ENCODE assay signal across 12 cellular contexts in genomic region chr11:3109434-3109833, GRCh38. TPM values are rescaled to one million over a fixed set of nuclear protein-coding genes. Genes with fewer than 3 reads are reported as not detected.
"Had no signal": no experiment of that assay in that cellular context is flagged by ENCODE, and none has a peak within 500 bp of the region (broad histone marks: within the 10 kb centered on the region; RNA-seq: fewer than 3 reads in every experiment).

No MANE protein-coding gene starts in this region.

- H3K4me3 ChIP-seq: ascending aorta, breast epithelium had no signal

- H3K27me3 ChIP-seq: ascending aorta, breast epithelium had no signal

- H3K4me1 Mint-ChIP-seq: activated B cell treated with CpG ODN at 0.5 μM for 24 hours; activated CD4-positive, alpha-beta T cell treated with anti-CD3 and anti-CD28 coated beads, Interleukin-2, amount 10 ng/mL, durations not matched to agents 7 days and 5 days; naive B cell; T-helper 17 cell had no signal

- H3K4me3 Mint-ChIP-seq: activated B cell treated with CpG ODN at 0.5 μM for 24 hours; activated CD4-positive, alpha-beta T cell treated with anti-CD3 and anti-CD28 coated beads, Interleukin-2, amount 10 ng/mL, durations not matched to agents 7 days and 5 days; activated naive CD8-positive, alpha-beta T cell treated with anti-CD3 and anti-CD28 coated beads, Interleukin-2, amount 50 U/mL, for 24 hours; activated T-cell treated with anti-CD3 and anti-CD28 coated beads, Interleukin-2, amount 50 U/mL, for 72 hours; T-helper 17 cell had no signal

- H3K27me3 Mint-ChIP-seq: activated CD4-positive, alpha-beta T cell treated with anti-CD3 and anti-CD28 coated beads, Interleukin-2, amount 10 ng/mL, durations not matched to agents 7 days and 5 days; activated naive CD8-positive, alpha-beta T cell treated with anti-CD3 and anti-CD28 coated beads, Interleukin-2, amount 50 U/mL, for 24 hours; effector memory CD8-positive, alpha-beta T cell had no signal

- DNase-seq: foreskin melanocyte; naive B cell; retina; stimulated activated naive CD4-positive, alpha-beta T cell treated with Interleukin-2 at 50 U/mL for 16 hours had no signal

- H3K27ac Mint-ChIP-seq: activated B cell treated with CpG ODN at 0.5 μM for 24 hours; activated CD4-positive, alpha-beta T cell treated with anti-CD3 and anti-CD28 coated beads, Interleukin-2, amount 10 ng/mL, durations not matched to agents 7 days and 5 days; activated naive CD8-positive, alpha-beta T cell treated with anti-CD3 and anti-CD28 coated beads, Interleukin-2, amount 50 U/mL, for 24 hours; activated T-cell treated with anti-CD3 and anti-CD28 coated beads, Interleukin-2, amount 50 U/mL, for 72 hours; T-helper 17 cell had no signal

- H3K36me3 ChIP-seq: breast epithelium had no signal

- H3K36me3 Mint-ChIP-seq: naive B cell had no signal

- H3K27ac ChIP-seq: ascending aorta, breast epithelium had no signal

- H3K9me3 ChIP-seq: ascending aorta, breast epithelium had no signal

- H3K4me1 ChIP-seq: ascending aorta, breast epithelium had no signal

RNA-seq across cellular contexts. Expression of gene OSBPL5, which starts 55.7 kb away (rescaled TPM):
- total RNA-seq: activated B cell treated with CpG ODN at 0.5 μM for 24 hours had no signal
